Comparison of ENCODE assay signal across 12 cellular contexts in genomic region chr12:30792648-30793499, GRCh38. TPM values are rescaled to one million over a fixed set of nuclear protein-coding genes. Genes with fewer than 3 reads are reported as not detected.
DNase-seq lines count a peak whose midpoint lies in the region; ATAC-seq and TF ChIP-seq lines count a peak whose summit lies in the region.
"Had no signal": no experiment of that assay in that cellular context is flagged by ENCODE, and none has a peak within 500 bp of the region (broad histone marks: within the 10 kb centered on the region; RNA-seq: fewer than 3 reads in every experiment).

No MANE protein-coding gene starts in this region.

- H3K4me3 Mint-ChIP-seq in stimulated activated naive CD8-positive, alpha-beta T cell treated with anti-CD3 and anti-CD28 coated beads, Interleukin-15, amount 100 ng/mL, for 72 hours = no peak overlapping the region

- H3K4me1 ChIP-seq in Panc1 (ENCODE audit: control insufficient read depth, insufficient read depth, low read length) = peaks cover 45% of the 10 kb centered on the region

- intact Hi-C loops in Panc1 (cut with micrococcal nuclease; ENCODE audit: unreplicated experiment) (no loop called here), left ventricle myocardium superior (cut with micrococcal nuclease) (no loop called here)

- no peaks in the 10 kb centered on the region for H3K9me3 Mint-ChIP-seq in stimulated activated naive CD8-positive, alpha-beta T cell treated with anti-CD3 and anti-CD28 coated beads, Interleukin-15, amount 100 ng/mL, for 72 hours

- peaks cover 34% of the 10 kb centered on the region for H3K27me3 Mint-ChIP-seq in stimulated activated naive CD8-positive, alpha-beta T cell treated with anti-CD3 and anti-CD28 coated beads, Interleukin-15, amount 100 ng/mL, for 72 hours

- no peak for TF ChIP-seq CTCF in Panc1 (IDR thresholded peaks at IDR 0.05)
- TF ChIP-seq CTCF in fibroblast of mammary gland (conservative IDR thresholded peaks at IDR 0.05; ENCODE audit: control insufficient read depth, insufficient read depth, low read depth, low read length) = no peak

- POLR2A ChIA-PET in Panc1 (lab: Charles Lee) = no interaction called here

- in situ Hi-C loops in Panc1 (cut with HindIII; ENCODE audit: low pct_unique_long_range_greater_than_20kb, low sequenced_read_pairs) = no loop called here

- peaks cover 32% of the 10 kb centered on the region for H3K4me1 Mint-ChIP-seq in stimulated activated naive CD8-positive, alpha-beta T cell treated with anti-CD3 and anti-CD28 coated beads, Interleukin-15, amount 100 ng/mL, for 72 hours

- peak; percentile 9 for DNase-seq in DMS 273 (lab: John Stamatoyannopoulos, UW; ENCODE audit: unreplicated experiment)
- no peak for DNase-seq in DMS 273 treated with DMSO at 0.1 percent for 48 hours (lab: John Stamatoyannopoulos, UW)
- DNase-seq in Panc1 (ENCODE audit: low read depth, low spot score) = peak; percentile 83
- DNase-seq in fibroblast of mammary gland (ENCODE audit: low read depth) = peak; percentile 70
- DNase-seq in renal cortical epithelial cell (ENCODE audit: low read depth) = peak; percentile 56
- no peak for DNase-seq in left ventricle myocardium superior
- no peak for DNase-seq in stimulated activated naive CD8-positive, alpha-beta T cell treated with anti-CD3 and anti-CD28 coated beads, Interleukin-15, amount 100 ng/mL, for 72 hours
- DNase-seq: 8988T, Kasumi-1, kidney, NCI-H446 treated with DMSO at 0.1 percent for 48 hours had no signal

- H3K27ac ChIP-seq in Panc1 (ENCODE audit: low read length) = peak overlapping the region; percentile 68

- CTCF ChIA-PET in Panc1 (lab: Charles Lee) = interaction anchor here (0.6 to 1.9 kb wide), 2 partner anchors 10 to 38 kb away, joined by 4 to 6 read pairs; partner anchors contain the start of gene CAPRIN2

- peak; percentile 7; the same call in 1 of the 2 replicates for ATAC-seq in Panc1
- no peak for ATAC-seq in HG02623 (IDR thresholded peaks at IDR 0.05; ENCODE audit: unreplicated experiment)
- no peak for ATAC-seq in left ventricle myocardium superior
- ATAC-seq in stimulated activated naive CD8-positive, alpha-beta T cell treated with anti-CD3 and anti-CD28 coated beads, Interleukin-15, amount 100 ng/mL, for 72 hours = no peak

- no peak overlapping the region for H3K27ac Mint-ChIP-seq in stimulated activated naive CD8-positive, alpha-beta T cell treated with anti-CD3 and anti-CD28 coated beads, Interleukin-15, amount 100 ng/mL, for 72 hours

- no peaks in the 10 kb centered on the region for H3K36me3 ChIP-seq in Panc1 (ENCODE audit: control insufficient read depth, insufficient read depth, low read length)

- H3K9me3 ChIP-seq in Panc1 (ENCODE audit: control insufficient read depth, insufficient read depth, low read depth, low read length) = no peaks in the 10 kb centered on the region

- H3K4me3 ChIP-seq in Panc1 (ENCODE audit: low read depth in 2 of 2, low read length in 2 of 2) (peak overlapping the region in 1 of 2 experiments; percentile 7; a peak in 2 of 4 replicates), fibroblast of mammary gland (ENCODE audit: control insufficient read depth, low read depth, low read length) (no peak overlapping the region)

- no peaks in the 10 kb centered on the region for H3K27me3 ChIP-seq in Panc1 (ENCODE audit: control insufficient read depth, insufficient read depth, low read length)

- no TSS peak for BruUV-seq in Panc1 (replicated peaks; lab: Mats Ljungman, UMichigan)

RNA-seq across cellular contexts. Expression of gene CAPRIN2, which starts 38.1 kb away (rescaled TPM):
- 28.6 TPM for total RNA-seq in Panc1 (2021; ENCODE audit: unreplicated experiment)
- polyA plus RNA-seq in Panc1 (2012; ENCODE audit: insufficient read length) = 14.2 TPM
- total RNA-seq in renal cortical epithelial cell = 10.9 and 15.4 TPM in 2 replicates
- total RNA-seq in left ventricle myocardium superior = 30.2 TPM

Comparison
In these comparisons a context has a peak if more than half of its experiments do, and no peak if none do; other contexts are left out.
1. DNase-seq: peak in DMS 273 (single experiment), Panc1 (single experiment), fibroblast of mammary gland (single experiment) and renal cortical epithelial cell (single experiment); none in DMS 273 treated with DMSO at 0.1 percent for 48 hours (single experiment), left ventricle myocardium superior (single experiment) and stimulated activated naive CD8-positive, alpha-beta T cell treated with anti-CD3 and anti-CD28 coated beads, Interleukin-15, amount 100 ng/mL, for 72 hours (0 of 2).